ENCODE assay signal across 26 cellular contexts in genomic region chr2:83531211-83531610, GRCh38.
DNase-seq lines count a peak whose midpoint lies in the region; FAIRE-seq and TF ChIP-seq lines count a peak whose summit lies in the region.
"Had no signal": no experiment of that assay in that cellular context is flagged by ENCODE, and none has a peak within 500 bp of the region (broad histone marks: within the 10 kb centered on the region; RNA-seq: fewer than 3 reads in every experiment).

No MANE protein-coding gene starts in this region.

- no peak overlapping the region for H3K27ac Mint-ChIP-seq in astrocyte (ENCODE audit: unreplicated experiment)
- H3K27ac Mint-ChIP-seq in immature natural killer cell: no peak overlapping the region
- H3K27ac Mint-ChIP-seq: activated CD8-positive, alpha-beta memory T cell treated with anti-CD3 and anti-CD28 coated beads, Interleukin-2, amount 10 ng/mL, durations not matched to agents 7 days and 5 days; activated naive CD4-positive, alpha-beta T cell treated with anti-CD3 and anti-CD28 coated beads, Interleukin-2, amount 50 U/mL, for 72 hours; activated T-helper 1 cell treated with anti-CD3 and anti-CD28 coated beads, Interleukin-12 subunit alpha, Interleukin-12 subunit beta, Interleukin-2, Interleukin-4 antibody, amounts not matched to agents 30 ng/mL and 10 ng/mL and 1 ng/mL, durations not matched to agents 14 hours and 24 hours and 36 hours; mesothelial cell of epicardium; nephron; stimulated activated naive CD8-positive, alpha-beta T cell treated with anti-CD3 and anti-CD28 coated beads, Interleukin-15, amount 100 ng/mL, for 72 hours had no signal

- no peaks in the 10 kb centered on the region for H4K20me1 ChIP-seq in astrocyte (ENCODE audit: insufficient read depth, low read length)

- no peak overlapping the region for H3K9ac ChIP-seq in astrocyte (ENCODE audit: low read length)

- H3K27me3 ChIP-seq in astrocyte (ENCODE audit: insufficient read depth, low read length) (no peaks in the 10 kb centered on the region), right atrium auricular region (no peaks in the 10 kb centered on the region)
- H3K27me3 ChIP-seq: ascending aorta, transverse colon had no signal

- H3K9me3 Mint-ChIP-seq in astrocyte (ENCODE audit: unreplicated experiment) (no peaks in the 10 kb centered on the region), immature natural killer cell (peaks cover 5 to 32% (median 9%) of the 10 kb centered on the region in 6 donors)
- H3K9me3 Mint-ChIP-seq: activated T-helper 1 cell treated with anti-CD3 and anti-CD28 coated beads, Interleukin-12 subunit alpha, Interleukin-12 subunit beta, Interleukin-2, Interleukin-4 antibody, amounts not matched to agents 30 ng/mL and 10 ng/mL and 1 ng/mL, durations not matched to agents 14 hours and 24 hours and 36 hours; nephron had no signal

- H3K9me3 ChIP-seq in astrocyte (ENCODE audit: insufficient read depth, low read depth, low read length): no peaks in the 10 kb centered on the region
- H3K9me3 ChIP-seq in right atrium auricular region: no peaks in the 10 kb centered on the region
- H3K9me3 ChIP-seq: ascending aorta, prostate gland, transverse colon had no signal

- H3K36me3 Mint-ChIP-seq in astrocyte (ENCODE audit: low read depth, unreplicated experiment) (no peaks in the 10 kb centered on the region), immature natural killer cell (no peaks in the 10 kb centered on the region)
- H3K36me3 Mint-ChIP-seq: activated CD8-positive, alpha-beta memory T cell treated with anti-CD3 and anti-CD28 coated beads, Interleukin-2, amount 10 ng/mL, durations not matched to agents 7 days and 5 days; activated naive CD4-positive, alpha-beta T cell treated with anti-CD3 and anti-CD28 coated beads, Interleukin-2, amount 50 U/mL, for 72 hours; mesothelial cell of epicardium had no signal

- H3K27ac ChIP-seq in astrocyte (ENCODE audit: low read depth, low read length) (no peak overlapping the region), right atrium auricular region (no peak overlapping the region)
- H3K27ac ChIP-seq: ascending aorta, prostate gland, transverse colon had no signal

- H3K27me3 Mint-ChIP-seq in astrocyte (ENCODE audit: low read depth, unreplicated experiment): no peaks in the 10 kb centered on the region
- no peaks in the 10 kb centered on the region for H3K27me3 Mint-ChIP-seq in immature natural killer cell (ENCODE audit: low read depth in 3 of 3)
- H3K27me3 Mint-ChIP-seq: activated CD8-positive, alpha-beta memory T cell treated with anti-CD3 and anti-CD28 coated beads, Interleukin-2, amount 10 ng/mL, durations not matched to agents 7 days and 5 days; stimulated activated naive CD8-positive, alpha-beta T cell treated with anti-CD3 and anti-CD28 coated beads, Interleukin-15, amount 100 ng/mL, for 72 hours had no signal

- H3K4me3 ChIP-seq in astrocyte (ENCODE audit: insufficient read depth, low read depth, low read length) (no peak overlapping the region), right atrium auricular region (no peak overlapping the region)
- H3K4me3 ChIP-seq: ascending aorta, prostate gland, transverse colon had no signal

- H2AFZ ChIP-seq in astrocyte (ENCODE audit: low read depth, low read length): no peak overlapping the region

- FAIRE-seq in astrocyte (lab: Jason Lieb, UNC): no peak
- FAIRE-seq: HepG2, small intestine had no signal

- H3K4me1 ChIP-seq in astrocyte (ENCODE audit: insufficient read depth, low read length) (no peaks in the 10 kb centered on the region), right atrium auricular region (no peaks in the 10 kb centered on the region)
- H3K4me1 ChIP-seq: ascending aorta, prostate gland, transverse colon had no signal

- no peaks in the 10 kb centered on the region for H3K36me3 ChIP-seq in astrocyte (ENCODE audit: insufficient read depth, low read length)
- no peaks in the 10 kb centered on the region for H3K36me3 ChIP-seq in right atrium auricular region
- H3K36me3 ChIP-seq: ascending aorta, prostate gland, transverse colon had no signal

- H3K4me3 Mint-ChIP-seq in astrocyte (ENCODE audit: unreplicated experiment) (no peak overlapping the region), immature natural killer cell (no peak overlapping the region)
- H3K4me3 Mint-ChIP-seq: activated CD8-positive, alpha-beta memory T cell treated with anti-CD3 and anti-CD28 coated beads, Interleukin-2, amount 10 ng/mL, durations not matched to agents 7 days and 5 days; activated T-helper 1 cell treated with anti-CD3 and anti-CD28 coated beads, Interleukin-12 subunit alpha, Interleukin-12 subunit beta, Interleukin-2, Interleukin-4 antibody, amounts not matched to agents 30 ng/mL and 10 ng/mL and 1 ng/mL, durations not matched to agents 14 hours and 24 hours and 36 hours; mesothelial cell of epicardium; nephron; stimulated activated naive CD8-positive, alpha-beta T cell treated with anti-CD3 and anti-CD28 coated beads, Interleukin-15, amount 100 ng/mL, for 72 hours had no signal

- DNase-seq in LHCN-M2 (ENCODE audit: low read depth) (peak; percentile 3), NCI-H2107 treated with DMSO at 0.1 percent for 48 hours (lab: John Stamatoyannopoulos, UW; ENCODE audit: unreplicated experiment) (peak; percentile 93), astrocyte (ENCODE audit: low read depth) (peak; percentile 4), pons (ENCODE audit: low spot score) (peak; percentile 16), immature natural killer cell (no peak), right atrium auricular region (ENCODE audit: low spot score) (no peak), kidney glomerular epithelial cell (lab: John Stamatoyannopoulos, UW) (no peak)
- DNase-seq: activated CD4-positive, alpha-beta T cell treated with anti-CD3 and anti-CD28 coated beads for 48 hours; activated CD8-positive, alpha-beta memory T cell treated with anti-CD3 and anti-CD28 coated beads, Interleukin-2, amount 10 ng/mL, durations not matched to agents 7 days and 5 days; effector CD8-positive, alpha-beta T cell; left colon; NCI-H1930; NCI-H69; SHP77 treated with DMSO at 0.1 percent for 48 hours; small intestine; stimulated activated CD4-positive, alpha-beta T cell treated with anti-CD3 and anti-CD28 coated beads, Interleukin-2, amount 100 ng/mL, for 48 hours; stimulated activated naive CD8-positive, alpha-beta T cell treated with anti-CD3 and anti-CD28 coated beads, Interleukin-15, amount 100 ng/mL, for 72 hours; T-helper 1 cell; transverse colon had no signal

- no peaks in the 10 kb centered on the region for H3K79me2 ChIP-seq in astrocyte (ENCODE audit: insufficient read depth, low read length)

- TF ChIP-seq CTCF in astrocyte (IDR thresholded peaks at IDR 0.05; ENCODE audit: insufficient read depth, low read depth, low read length) (no peak), right atrium auricular region (IDR thresholded peaks at IDR 0.05) (no peak)

- H3K4me1 Mint-ChIP-seq in astrocyte (ENCODE audit: low read depth, unreplicated experiment) (peaks cover 15% of the 10 kb centered on the region), immature natural killer cell (no peaks in the 10 kb centered on the region)
- H3K4me1 Mint-ChIP-seq: activated CD8-positive, alpha-beta memory T cell treated with anti-CD3 and anti-CD28 coated beads, Interleukin-2, amount 10 ng/mL, durations not matched to agents 7 days and 5 days; nephron; stimulated activated naive CD8-positive, alpha-beta T cell treated with anti-CD3 and anti-CD28 coated beads, Interleukin-15, amount 100 ng/mL, for 72 hours had no signal

- no peak overlapping the region for H3K4me2 ChIP-seq in astrocyte (ENCODE audit: low read length)

Comparison
In these comparisons a context has a peak if more than half of its experiments do, and no peak if none do; other contexts are left out.
1. DNase-seq: peak in LHCN-M2 (single experiment), NCI-H2107 treated with DMSO at 0.1 percent for 48 hours (single experiment), astrocyte (single experiment) and pons (single experiment); none in immature natural killer cell (0 of 3), right atrium auricular region (single experiment) and kidney glomerular epithelial cell (single experiment).